In the genomic region with DNA sequence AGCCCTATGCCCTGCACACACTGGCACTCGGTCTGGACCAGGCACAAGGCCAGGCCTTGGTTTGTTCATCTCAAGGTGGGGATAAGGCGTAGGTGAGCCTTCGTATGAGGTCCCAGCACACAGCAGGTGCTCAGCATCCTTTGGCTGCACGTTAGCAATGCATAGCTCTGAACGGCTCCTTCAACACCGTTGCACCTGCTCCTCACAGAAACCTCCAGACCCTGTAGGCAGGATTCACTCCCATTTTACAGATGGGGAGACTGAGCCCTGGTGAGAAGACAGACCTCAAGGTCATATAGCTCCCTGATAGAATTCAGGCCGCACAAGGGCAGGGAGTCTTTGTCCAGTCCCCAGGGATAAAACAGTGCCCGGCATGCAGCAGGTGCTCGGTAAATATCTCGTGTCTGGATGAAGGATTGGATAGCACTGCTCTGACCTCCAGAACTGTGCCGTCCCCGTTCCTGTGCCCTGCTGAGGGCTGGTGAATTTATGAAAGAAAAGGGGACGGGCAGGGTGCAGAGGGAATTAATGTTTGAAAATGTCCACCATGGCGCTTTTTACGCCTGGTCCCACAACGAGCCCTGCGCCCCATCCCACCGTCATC, we compare ENCODE assay signal across 11 cellular contexts.
DNase-seq lines count a peak whose midpoint lies in the region; ATAC-seq and TF ChIP-seq lines count a peak whose summit lies in the region.
"Had no signal": no experiment of that assay in that cellular context is flagged by ENCODE, and none has a peak within 500 bp of the region (broad histone marks: within the 10 kb centered on the region; RNA-seq: fewer than 3 reads in every experiment).

No MANE protein-coding gene starts in this region.

- no peaks in the 10 kb centered on the region for H3K36me3 ChIP-seq in muscle layer of duodenum (ENCODE audit: control insufficient read depth in 1 of 2, insufficient read depth in 2 of 2, low read length in 2 of 2)
- H3K36me3 ChIP-seq in tibial artery = no peaks in the 10 kb centered on the region

- TF ChIP-seq CTCF in tibial artery (IDR thresholded peaks at IDR 0.05) = no peak

- ATAC-seq in HG03432 (IDR thresholded peaks at IDR 0.05; ENCODE audit: unreplicated experiment) (no peak), GM21529 (IDR thresholded peaks at IDR 0.05; ENCODE audit: unreplicated experiment) (no peak)
- ATAC-seq: GM12878 had no signal

- DNase-seq in activated CD8-positive, alpha-beta memory T cell treated with anti-CD3 and anti-CD28 coated beads for 24 hours = peak; percentile 37
- no peak for DNase-seq in activated CD8-positive, alpha-beta memory T cell treated with anti-CD3 and anti-CD28 coated beads, Interleukin-2, amount 50 U/mL, for 4 hours
- DNase-seq in ecto neural progenitor cell (ENCODE audit: low spot score) (peak; percentile 26), tibial artery (no peak), NCI-H1436 (lab: John Stamatoyannopoulos, UW) (no peak)
- DNase-seq: activated CD4-positive, alpha-beta T cell treated with anti-CD3 and anti-CD28 coated beads for 48 hours had no signal

- intact Hi-C loops in tibial artery (cut with DNase I; ENCODE audit: low total_unique reads) = no loop called here

- H3K27me3 ChIP-seq in muscle layer of duodenum (ENCODE audit: low read depth, low read length) (peaks cover 19% of the 10 kb centered on the region), tibial artery (peaks cover 0 to 82% of the 10 kb centered on the region in 2 donors)

- H3K4me1 ChIP-seq in muscle layer of duodenum (ENCODE audit: control insufficient read depth in 1 of 2, insufficient read depth in 2 of 2, low read length in 2 of 2) (peaks cover 0 to 25% of the 10 kb centered on the region in 2 donors), tibial artery (peaks cover 0 to 26% (median 16%) of the 10 kb centered on the region in 4 donors)

- H3K9me3 ChIP-seq in muscle layer of duodenum (ENCODE audit: control insufficient read depth in 1 of 2, low read length in 2 of 2) (no peaks in the 10 kb centered on the region), tibial artery (no peaks in the 10 kb centered on the region)

- peak overlapping the region; percentile 21 to 62 for H3K4me3 ChIP-seq in muscle layer of duodenum (ENCODE audit: low read depth in 1 of 2, low read length in 2 of 2)
- H3K4me3 ChIP-seq in tibial artery = peak overlapping the region; percentile 40 to 58
- H3K4me3 ChIP-seq: GM12878 had no signal

- H3K27ac ChIP-seq in muscle layer of duodenum (ENCODE audit: low read length) (no peak overlapping the region), tibial artery (no peak overlapping the region)
- H3K27ac ChIP-seq: KMS-11 had no signal

Comparison
In these comparisons a context has a peak if more than half of its experiments do, and no peak if none do; other contexts are left out.
1. DNase-seq: peak in activated CD8-positive, alpha-beta memory T cell treated with anti-CD3 and anti-CD28 coated beads for 24 hours (single experiment) and ecto neural progenitor cell (single experiment); none in activated CD8-positive, alpha-beta memory T cell treated with anti-CD3 and anti-CD28 coated beads, Interleukin-2, amount 50 U/mL, for 4 hours (single experiment), tibial artery (0 of 2) and NCI-H1436 (single experiment).